Comparison of ENCODE assay signal across 8 cellular contexts in genomic region chr4:82360298-82361177, GRCh38. TPM values are rescaled to one million over a fixed set of nuclear protein-coding genes. Genes with fewer than 3 reads are reported as not detected.
A peak's percentile ranks its signal among the peaks of the same experiment; 100 is the strongest.
DNase-seq lines count a peak whose midpoint lies in the region; ATAC-seq and TF ChIP-seq lines count a peak whose summit lies in the region.

No MANE protein-coding gene starts in this region.

- ATAC-seq in GM18861 (IDR thresholded peaks at IDR 0.05; ENCODE audit: unreplicated experiment) (peak; percentile 39), HG02642 (IDR thresholded peaks at IDR 0.05; ENCODE audit: poor library complexity, unreplicated experiment) (no peak)
- ATAC-seq in naive thymus-derived CD4-positive, alpha-beta T cell, result peak; percentile 70

- H3K27me3 ChIP-seq in naive thymus-derived CD4-positive, alpha-beta T cell (ENCODE audit: control insufficient read depth in 2 of 2, insufficient read depth in 2 of 2, low read length in 2 of 2), result no peaks in the 10 kb centered on the region
- H3K27me3 ChIP-seq in effector memory CD4-positive, alpha-beta T cell (replicated peaks; ENCODE audit: control insufficient read depth, insufficient read depth, low read length, poor library complexity, severe bottlenecking), result no peaks in the 10 kb centered on the region

- CTCF ChIA-PET in naive thymus-derived CD4-positive, alpha-beta T cell (lab: Charles Lee), result interaction anchor here (1.1 to 2.5 kb wide), 7 partner anchors 9 to 236 kb away, joined by 3 to 8 read pairs (median 5); no protein-coding TSS in a partner anchor

- DNase-seq in Ammon's horn (ENCODE audit: low spot score) (peak; percentile 22), SK-N-DZ (ENCODE audit: low spot score) (peak; percentile 32), endothelial cell (ENCODE audit: low spot score) (peak; percentile 17)
- peak in 6 of 9 donors; percentile 17 to 33 (median 31) for DNase-seq in naive thymus-derived CD4-positive, alpha-beta T cell
- DNase-seq in effector memory CD4-positive, alpha-beta T cell, result no peak
- DNase-seq in effector CD4-positive, alpha-beta T cell, result no peak

- H3K36me3 Mint-ChIP-seq in endothelial cell (ENCODE audit: low read depth, unreplicated experiment), result peaks cover 20% of the 10 kb centered on the region
- peaks cover 4 to 33% (median 26%) of the 10 kb centered on the region in 5 donors for H3K36me3 Mint-ChIP-seq in naive thymus-derived CD4-positive, alpha-beta T cell

- peaks cover 18 to 33% (median 20%) of the 10 kb centered on the region in 3 experiments for H3K36me3 ChIP-seq in naive thymus-derived CD4-positive, alpha-beta T cell (ENCODE audit: control insufficient read depth in 2 of 3, insufficient read depth in 3 of 3, low read length in 3 of 3)
- H3K36me3 ChIP-seq in effector memory CD4-positive, alpha-beta T cell (ENCODE audit: control insufficient read depth, insufficient read depth, low read length), result peaks cover 30% of the 10 kb centered on the region

- no peak overlapping the region for H3K4me3 Mint-ChIP-seq in endothelial cell (ENCODE audit: unreplicated experiment)
- H3K4me3 Mint-ChIP-seq in naive thymus-derived CD4-positive, alpha-beta T cell, result peak overlapping the region in 7 of 10 donors; percentile 0 to 56 (median 36)

- POLR2A ChIA-PET in naive thymus-derived CD4-positive, alpha-beta T cell (lab: Charles Lee), result interaction anchor here (0.7 to 4.1 kb wide), 5 partner anchors 9 to 68 kb away, joined by 3 to 28 read pairs (median 3); partner anchors contain the start of genes HNRNPD and HNRNPDL

- no peak overlapping the region for H3K27ac Mint-ChIP-seq in endothelial cell (ENCODE audit: unreplicated experiment)
- H3K27ac Mint-ChIP-seq in naive thymus-derived CD4-positive, alpha-beta T cell, result peak overlapping the region in 8 of 9 donors; percentile 34 to 85 (median 54)

- H3K27me3 Mint-ChIP-seq in endothelial cell (ENCODE audit: unreplicated experiment), result no peaks in the 10 kb centered on the region
- no peaks in the 10 kb centered on the region for H3K27me3 Mint-ChIP-seq in naive thymus-derived CD4-positive, alpha-beta T cell

- intact Hi-C loops in naive thymus-derived CD4-positive, alpha-beta T cell (cut with micrococcal nuclease), result loop anchor here in 1 of 2 donors (1.0 to 10.0 kb wide), 9 partner anchors 11 to 954 kb away; no protein-coding TSS in a partner anchor

- H3K4me1 ChIP-seq in naive thymus-derived CD4-positive, alpha-beta T cell (ENCODE audit: control insufficient read depth in 2 of 2, insufficient read depth in 2 of 2, low read length in 2 of 2), result peaks cover 62 to 74% of the 10 kb centered on the region in 2 donors
- peaks cover 37% of the 10 kb centered on the region for H3K4me1 ChIP-seq in effector memory CD4-positive, alpha-beta T cell (ENCODE audit: control insufficient read depth, insufficient read depth, low read length, poor library complexity, severe bottlenecking)

- H3K9me3 Mint-ChIP-seq in endothelial cell (ENCODE audit: unreplicated experiment), result no peaks in the 10 kb centered on the region
- no peaks in the 10 kb centered on the region for H3K9me3 Mint-ChIP-seq in naive thymus-derived CD4-positive, alpha-beta T cell

- H3K4me3 ChIP-seq in naive thymus-derived CD4-positive, alpha-beta T cell (ENCODE audit: low read length), result no peak overlapping the region
- no peak overlapping the region for H3K4me3 ChIP-seq in effector memory CD4-positive, alpha-beta T cell (ENCODE audit: insufficient read depth, low read depth, low read length, poor library complexity, severe bottlenecking)

- no peaks in the 10 kb centered on the region for H3K4me1 Mint-ChIP-seq in endothelial cell (ENCODE audit: unreplicated experiment)
- peaks cover 64 to 98% (median 89%) of the 10 kb centered on the region in 7 donors for H3K4me1 Mint-ChIP-seq in naive thymus-derived CD4-positive, alpha-beta T cell

- no peaks in the 10 kb centered on the region for H3K9me3 ChIP-seq in naive thymus-derived CD4-positive, alpha-beta T cell (ENCODE audit: control insufficient read depth in 2 of 3, low read length in 3 of 3)
- H3K9me3 ChIP-seq in effector memory CD4-positive, alpha-beta T cell (ENCODE audit: control insufficient read depth, low read length), result no peaks in the 10 kb centered on the region

- peak overlapping the region; percentile 18 for H3K27ac ChIP-seq in naive thymus-derived CD4-positive, alpha-beta T cell (ENCODE audit: low read depth, low read length)
- H3K27ac ChIP-seq in effector memory CD4-positive, alpha-beta T cell (ENCODE audit: insufficient read depth, low read length, poor library complexity, severe bottlenecking), result no peak overlapping the region

- TF ChIP-seq CTCF in endothelial cell (IDR thresholded peaks at IDR 0.05; ENCODE audit: unreplicated experiment), result peak; percentile 61

RNA-seq across cellular contexts. Expression of gene HNRNPD, which starts 13.3 kb away (rescaled TPM):
- polyA plus RNA-seq in SK-N-DZ (2014; cell fraction: cytosol; rRNA removed), result 49.2 and 90.0 TPM in 2 replicates
- 73.0 and 191 TPM in 2 replicates for polyA plus RNA-seq in SK-N-DZ (2014; cell fraction: nucleus; rRNA removed)
- total RNA-seq in endothelial cell (ENCODE audit: unreplicated experiment), result 353 TPM
- 100 to 1,000 TPM; 200 to 355 (median 238) TPM for total RNA-seq in naive thymus-derived CD4-positive, alpha-beta T cell
- 100 to 1,000 TPM; 249 to 315 TPM for polyA plus RNA-seq in naive thymus-derived CD4-positive, alpha-beta T cell

Comparison
In these comparisons a context has a peak if more than half of its experiments do, and no peak if none do; other contexts are left out.
1. DNase-seq: peak in Ammon's horn (single experiment), SK-N-DZ (single experiment), endothelial cell (single experiment) and naive thymus-derived CD4-positive, alpha-beta T cell (6 of 9); none in effector memory CD4-positive, alpha-beta T cell (0 of 3) and effector CD4-positive, alpha-beta T cell (single experiment).